ENCODE assay signal across 26 cellular contexts in genomic region chr3:32200991-32201758, GRCh38. TPM values are rescaled to one million over a fixed set of nuclear protein-coding genes. Genes with fewer than 3 reads are reported as not detected.
DNase-seq lines count a peak whose midpoint lies in the region; ATAC-seq and TF ChIP-seq lines count a peak whose summit lies in the region.
"Had no signal": no experiment of that assay in that cellular context is flagged by ENCODE, and none has a peak within 500 bp of the region (broad histone marks: within the 10 kb centered on the region; RNA-seq: fewer than 3 reads in every experiment).

No MANE protein-coding gene starts in this region.

- H3K4me1 ChIP-seq in ACC112 (ENCODE audit: control insufficient read depth, insufficient read depth, low read length, unreplicated experiment): peaks cover 20% of the 10 kb centered on the region
- peaks cover 5 to 7% of the 10 kb centered on the region in 2 donors for H3K4me1 ChIP-seq in left lung
- peaks cover 17 to 26% of the 10 kb centered on the region in 2 donors for H3K4me1 ChIP-seq in gastrocnemius medialis
- H3K4me1 ChIP-seq: BE2C had no signal

- TF ChIP-seq CTCF in fibroblast of pulmonary artery (IDR thresholded peaks at IDR 0.05; ENCODE audit: low read length, missing control alignments): no peak
- TF ChIP-seq CTCF in left lung (IDR thresholded peaks at IDR 0.05): no peak
- no peak for TF ChIP-seq CTCF in gastrocnemius medialis (IDR thresholded peaks at IDR 0.05 in 4 of 5, conservative IDR thresholded peaks at IDR 0.05 in 1 of 5)

- intact Hi-C loops in left lung (cut with DNase I): no loop called here
- intact Hi-C loops in gastrocnemius medialis (cut with DNase I; ENCODE audit: low total_unique reads): no loop called here
- intact Hi-C loops in left colon (cut with DNase I, micrococcal nuclease): no loop called here

- DNase-seq in fibroblast of pulmonary artery (ENCODE audit: low read depth) (peak; percentile 59), left lung (no peak), gastrocnemius medialis (no peak), NCI-H187 (lab: John Stamatoyannopoulos, UW) (no peak), cerebellum (ENCODE audit: low spot score) (no peak), left colon (no peak)
- no peak for DNase-seq in activated CD8-positive, alpha-beta memory T cell treated with anti-CD3 and anti-CD28 coated beads for 24 hours
- DNase-seq: activated CD4-positive, CD25-positive, alpha-beta regulatory T cell; activated CD8-positive, alpha-beta T cell treated with anti-CD3 and anti-CD28 coated beads for 36 hours; activated gamma-delta T cell treated with Interleukin-2 at 50 U/mL for 16 hours; BE2C; MV-4-11; naive thymus-derived CD4-positive, alpha-beta T cell; NCI-H1930; NCI-H2227 treated with DMSO at 0.1 percent for 48 hours; NCI-H82; stimulated activated CD4-positive, alpha-beta T cell treated with anti-CD3 and anti-CD28 coated beads, Interleukin-1b, Interleukin-23, amount 100 ng/mL, for 48 hours; T-helper 9 cell had no signal

- no peaks in the 10 kb centered on the region for H3K79me2 ChIP-seq in ACC112 (ENCODE audit: control insufficient read depth, insufficient read depth, low read length, unreplicated experiment)

- H3K36me3 ChIP-seq in ACC112 (ENCODE audit: insufficient read depth, low read length) (no peaks in the 10 kb centered on the region), left lung (no peaks in the 10 kb centered on the region), gastrocnemius medialis (no peaks in the 10 kb centered on the region)
- H3K36me3 ChIP-seq: BE2C, ovary, tibial artery had no signal

- no peak overlapping the region for H3K27ac ChIP-seq in ACC112 (ENCODE audit: low read depth, low read length)
- H3K27ac ChIP-seq in left lung: peak overlapping the region in 1 of 2 donors; percentile 24
- H3K27ac ChIP-seq in gastrocnemius medialis: peak overlapping the region; percentile 52 to 77 (median 70)
- H3K27ac ChIP-seq: KMS-11, ovary, skin epidermis, tibial artery had no signal

- in situ Hi-C loops in gastrocnemius medialis (cut with MboI; ENCODE audit: low sequenced_read_pairs in 4 of 4): no loop called here

- H3K27me3 ChIP-seq in ACC112 (ENCODE audit: insufficient read depth, low read length) (no peaks in the 10 kb centered on the region), left lung (no peaks in the 10 kb centered on the region), gastrocnemius medialis (no peaks in the 10 kb centered on the region)
- H3K27me3 ChIP-seq: BE2C, ovary had no signal

- no peak overlapping the region for H2AFZ ChIP-seq in ACC112 (ENCODE audit: low read length, unreplicated experiment)

- TF ChIP-seq POLR2A in gastrocnemius medialis (IDR thresholded peaks at IDR 0.05): no peak

- H3K4me3 ChIP-seq in ACC112 (ENCODE audit: low read depth, low read length): peak overlapping the region; percentile 31; the same call in 1 of the 2 replicates
- no peak overlapping the region for H3K4me3 ChIP-seq in fibroblast of pulmonary artery (replicated peaks; ENCODE audit: low read depth, low read length)
- no peak overlapping the region for H3K4me3 ChIP-seq in left lung
- H3K4me3 ChIP-seq in gastrocnemius medialis: no peak overlapping the region
- H3K4me3 ChIP-seq: coronary artery, GM12878, ovary, skin epidermis, tibial artery had no signal

- H3K9me3 ChIP-seq in left lung: no peaks in the 10 kb centered on the region
- H3K9me3 ChIP-seq in gastrocnemius medialis: no peaks in the 10 kb centered on the region
- H3K9me3 ChIP-seq: BE2C, ovary, tibial artery had no signal

- peak; percentile 73 for ATAC-seq in left lung
- peak; percentile 70 for ATAC-seq in gastrocnemius medialis
- ATAC-seq in left colon: no peak
- ATAC-seq: activated CD8-positive, alpha-beta T cell treated with anti-CD3 and anti-CD28 coated beads for 36 hours; GM12878; naive thymus-derived CD4-positive, alpha-beta T cell; stimulated activated effector memory CD8-positive, alpha-beta T cell treated with anti-CD3 and anti-CD28 coated beads, Interleukin-12 subunit alpha, Interleukin-12 subunit beta, amount 100 ng/mL, for 72 hours had no signal

RNA-seq across cellular contexts. Expression of gene CMTM8, which starts 37.3 kb away (rescaled TPM):
- total RNA-seq in left lung (10 to 100 TPM; 17.0 to 20.0 TPM), gastrocnemius medialis (1 to 10 TPM; 1.4 to 4.1 (median 2.9) TPM), cerebellum (0.54 TPM), left colon (10 to 100 TPM in 1 of 2 donors, 1 to 10 TPM in 1; 8.4 to 11.4 TPM)
